In genomic region chr5:22734907-22735306, GRCh38 we compare ENCODE assay signal across 30 cellular contexts.
"Had no signal": no experiment of that assay in that cellular context is flagged by ENCODE, and none has a peak within 500 bp of the region (broad histone marks: within the 10 kb centered on the region; RNA-seq: fewer than 3 reads in every experiment).

No MANE protein-coding gene starts in this region.

- H3K36me3 ChIP-seq: MG63, Peyer's patch had no signal

- H3K27me3 ChIP-seq: MG63, Peyer's patch had no signal

- DNase-seq: activated CD4-positive, alpha-beta T cell treated with anti-CD3 and anti-CD28 coated beads for 36 hours; activated CD4-positive, alpha-beta T cell treated with anti-CD3 and anti-CD28 coated beads, Interleukin-2, amount 10 ng/mL, durations not matched to agents 7 days and 5 days; activated CD4-positive, alpha-beta T cell treated with anti-CD3 and anti-CD28 coated beads, Interleukin-2, amount 50 U/mL, for 48 hours; activated CD8-positive, alpha-beta T cell treated with anti-CD3 and anti-CD28 coated beads, Interleukin-2, amount 10 ng/mL, durations not matched to agents 7 days and 5 days; activated gamma-delta T cell treated with Interleukin-2 at 50 U/mL for 16 hours; activated naive CD4-positive, alpha-beta T cell treated with anti-CD3 and anti-CD28 coated beads for 36 hours; activated naive CD8-positive, alpha-beta T cell treated with anti-CD3 and anti-CD28 coated beads, Interleukin-2, amount 50 U/mL, for 24 hours; activated T-cell treated with anti-CD3 and anti-CD28 coated beads, Interleukin-2, amount 50 U/mL, for 24 hours; anterior cingulate cortex; caudate nucleus; cerebellar nuclear complex; MG63; MV-4-11; NCI-H1092; NCI-H1436 treated with DMSO at 0.1 percent for 48 hours; NCI-H1694 treated with DMSO at 0.1 percent for 48 hours; NCI-H2029; NCI-H345; NCI-H526; NCI-H748 treated with DMSO at 0.1 percent for 48 hours; NK-92 treated with Interleukin-12 subunit alpha and Interleukin-12 subunit beta, amount 100 ng/mL, for 24 hours; PC-3; Peyer's patch; Right ventricle myocardium superior had no signal

- H3K4me1 ChIP-seq: Peyer's patch had no signal

- H3K27ac ChIP-seq: KMS-11, Peyer's patch, RWPE1, SK-N-MC had no signal

- H3K9me3 ChIP-seq: MG63, Peyer's patch had no signal

- H3K4me3 ChIP-seq: MG63, Peyer's patch, SK-N-MC had no signal

- ATAC-seq: activated CD4-positive, alpha-beta T cell treated with anti-CD3 and anti-CD28 coated beads for 36 hours; activated CD4-positive, CD25-positive, alpha-beta regulatory T cell treated with anti-CD3 and anti-CD28 coated beads, Interleukin-2, amount 50 U/mL, for 24 hours; activated CD8-positive, alpha-beta T cell treated with anti-CD3 and anti-CD28 coated beads, Interleukin-2, amount 10 ng/mL, durations not matched to agents 7 days and 5 days; activated naive CD4-positive, alpha-beta T cell treated with anti-CD3 and anti-CD28 coated beads, Interleukin-2, amount 50 U/mL, for 72 hours; activated naive CD8-positive, alpha-beta T cell treated with anti-CD3 and anti-CD28 coated beads, Interleukin-2, amount 50 U/mL, for 24 hours; PC-3; WTC11 had no signal
